ENCODE assay signal across 1 cellular context in genomic region chr14:103099081-103099732, GRCh38.
TF ChIP-seq lines count a peak whose summit lies in the region.

No MANE protein-coding gene starts in this region.

TF ChIP-seq in HepG2, 621 proteins besides CTCF, POLR2A, EP300 and RAD21 (continued from another document and continues in another):
- TF ChIP-seq HOXA9 (CRISPR knock-in tag; IDR thresholded peaks at IDR 0.05; ENCODE audit: borderline replicate concordance) (no peak), GATAD2A (CRISPR knock-in tag; IDR thresholded peaks at IDR 0.05) (peak; percentile 82), KAT8 (CRISPR knock-in tag; IDR thresholded peaks at IDR 0.05) (peak; percentile 62; the same call in 1 of the 2 replicates), SP5 (CRISPR knock-in tag; IDR thresholded peaks at IDR 0.05; ENCODE audit: borderline replicate concordance, low read depth) (peak; percentile 94), SMC3 (IDR thresholded peaks at IDR 0.05; ENCODE audit: low read length) (no peak; the same call in 1 of the 2 replicates), ZNF746 (CRISPR knock-in tag; IDR thresholded peaks at IDR 0.05) (peak; percentile 99), AKAP8 (CRISPR knock-in tag; IDR thresholded peaks at IDR 0.05) (peak; percentile 93), NFAT5 (CRISPR knock-in tag; IDR thresholded peaks at IDR 0.05) (0 out of 2 replicates have a peak, but pooled peaks have one; percentile 40), ZNF605 (CRISPR knock-in tag; IDR thresholded peaks at IDR 0.05) (peak; percentile 77; the same call in 1 of the 2 replicates), ZNF777 (CRISPR knock-in tag; IDR thresholded peaks at IDR 0.05) (peak; percentile 41), ATF2 (CRISPR knock-in tag; IDR thresholded peaks at IDR 0.05) (peak; percentile 86; the same call in 1 of the 2 replicates), E2F1 (CRISPR knock-in tag; IDR thresholded peaks at IDR 0.05) (0 out of 2 replicates have a peak, but pooled peaks have one; percentile 56), MAFF (IDR thresholded peaks at IDR 0.05; ENCODE audit: low read depth, low read length) (no peak), RBM22 (optimal IDR thresholded peaks at IDR 0.05; ENCODE audit: low read length) (peak; percentile 93), MYPOP (CRISPR knock-in tag; IDR thresholded peaks at IDR 0.05) (peak; percentile 49; the same call in 1 of the 2 replicates), TRAFD1 (CRISPR knock-in tag; IDR thresholded peaks at IDR 0.05; ENCODE audit: borderline replicate concordance) (no peak), ZNF18 (CRISPR knock-in tag; IDR thresholded peaks at IDR 0.05; ENCODE audit: insufficient replicate concordance) (no peak), HMG20B (CRISPR knock-in tag; conservative IDR thresholded peaks at IDR 0.05) (peak; percentile 82), TSC22D2 (CRISPR knock-in tag; IDR thresholded peaks at IDR 0.05; ENCODE audit: borderline replicate concordance) (no peak), E2F5 (CRISPR knock-in tag; conservative IDR thresholded peaks at IDR 0.05) (no peak), ZNF619 (CRISPR knock-in tag; IDR thresholded peaks at IDR 0.05) (peak; percentile 77; the same call in 1 of the 2 replicates), RXRB (CRISPR knock-in tag; IDR thresholded peaks at IDR 0.05; ENCODE audit: borderline replicate concordance) (peak; percentile 79), ZNF891 (CRISPR knock-in tag; IDR thresholded peaks at IDR 0.05) (peak; percentile 24; the same call in 1 of the 2 replicates), ZNF317 (CRISPR knock-in tag; IDR thresholded peaks at IDR 0.05) (peak; percentile 50; the same call in 1 of the 2 replicates), ZKSCAN8 (CRISPR knock-in tag; IDR thresholded peaks at IDR 0.05; ENCODE audit: borderline replicate concordance) (peak; percentile 74; the same call in 1 of the 2 replicates), PCBP1 (IDR thresholded peaks at IDR 0.05; ENCODE audit: borderline replicate concordance, low read depth, low read length) (peak; percentile 71; the same call in 1 of the 2 replicates), DRAP1 (CRISPR knock-in tag; IDR thresholded peaks at IDR 0.05) (peak; percentile 94), ZNF230 (CRISPR knock-in tag; IDR thresholded peaks at IDR 0.05) (no peak), SOX5 (CRISPR knock-in tag; IDR thresholded peaks at IDR 0.05; ENCODE audit: borderline replicate concordance) (peak; percentile 80; the same call in 1 of the 2 replicates), CEBPG (CRISPR knock-in tag; IDR thresholded peaks at IDR 0.05) (peak; percentile 97), ZNF569 (CRISPR knock-in tag; IDR thresholded peaks at IDR 0.05; ENCODE audit: borderline replicate concordance) (no peak), ZNF430 (CRISPR knock-in tag; IDR thresholded peaks at IDR 0.05) (no peak), ZNF567 (CRISPR knock-in tag; IDR thresholded peaks at IDR 0.05; ENCODE audit: borderline replicate concordance) (peak; percentile 98), STAT6 (CRISPR knock-in tag; IDR thresholded peaks at IDR 0.05; ENCODE audit: borderline replicate concordance) (peak; percentile 81; the same call in 1 of the 2 replicates), ZNF607 (CRISPR knock-in tag; IDR thresholded peaks at IDR 0.05; ENCODE audit: borderline replicate concordance) (peak; percentile 12; the same call in 1 of the 2 replicates), ZNF234 (CRISPR knock-in tag; conservative IDR thresholded peaks at IDR 0.05) (no peak), ZFP90 (CRISPR knock-in tag; IDR thresholded peaks at IDR 0.05; ENCODE audit: borderline replicate concordance) (peak; percentile 88), ZNF235 (CRISPR knock-in tag; IDR thresholded peaks at IDR 0.05; ENCODE audit: borderline replicate concordance) (peak; percentile 27; the same call in 1 of the 2 replicates), HOMEZ (CRISPR knock-in tag; IDR thresholded peaks at IDR 0.05; ENCODE audit: low read depth) (0 out of 2 replicates have a peak, but pooled peaks have one; percentile 42), TFDP1 (CRISPR knock-in tag; IDR thresholded peaks at IDR 0.05; ENCODE audit: borderline replicate concordance) (peak; percentile 55; the same call in 1 of the 2 replicates), ZNF12 (CRISPR knock-in tag; IDR thresholded peaks at IDR 0.05) (no peak), GPN1 (CRISPR knock-in tag; IDR thresholded peaks at IDR 0.05; ENCODE audit: borderline replicate concordance) (no peak)
